In genomic region chr1:244970661-244971523, GRCh38 we compare ENCODE assay signal across 8 cellular contexts.
DNase-seq lines count a peak whose midpoint lies in the region; TF ChIP-seq lines count a peak whose summit lies in the region.

No MANE protein-coding gene starts in this region.

- peak overlapping the region; percentile 86 for H2AFZ ChIP-seq in neural progenitor cell (replicated peaks)

- H3K36me3 Mint-ChIP-seq in neural progenitor cell: peaks cover 6% of the 10 kb centered on the region

- peaks cover 22% of the 10 kb centered on the region for H3K4me1 ChIP-seq in neural progenitor cell
- peaks cover 9% of the 10 kb centered on the region for H3K4me1 ChIP-seq in stomach smooth muscle (ENCODE audit: control insufficient read depth, insufficient read depth, low read length)

- H3K9ac ChIP-seq in neural progenitor cell: peak overlapping the region; percentile 89
- peak overlapping the region; percentile 74 to 92 for H3K9ac ChIP-seq in stomach smooth muscle (ENCODE audit: low read length in 2 of 2)

- H3K9me3 ChIP-seq in MG63 (no peaks in the 10 kb centered on the region), neural progenitor cell (ENCODE audit: low read depth) (no peaks in the 10 kb centered on the region), stomach smooth muscle (ENCODE audit: control insufficient read depth in 2 of 2, low read length in 2 of 2) (no peaks in the 10 kb centered on the region)

- peak overlapping the region; percentile 99 for H3K27ac Mint-ChIP-seq in neural progenitor cell

- H3K27ac ChIP-seq in neural progenitor cell (peak overlapping the region; percentile 99), stomach smooth muscle (ENCODE audit: low read length) (peak overlapping the region; percentile 100)

- TF ChIP-seq CTCF in foreskin fibroblast (IDR thresholded peaks at IDR 0.05; ENCODE audit: low read depth, low read length) (peak; percentile 64), neural progenitor cell (IDR thresholded peaks at IDR 0.05) (peak; percentile 61)

- peaks cover 43% of the 10 kb centered on the region for H3F3A ChIP-seq in neural progenitor cell (ENCODE audit: low read depth)

- H3K4me3 Mint-ChIP-seq in neural progenitor cell: peak overlapping the region; percentile 93

- H3K4me3 ChIP-seq in MG63 (peak overlapping the region; percentile 76), foreskin fibroblast (ENCODE audit: low read depth in 1 of 2, low read length in 2 of 2) (peak overlapping the region; percentile 70 to 88), neural progenitor cell (peak overlapping the region; percentile 69), stomach smooth muscle (ENCODE audit: low read length in 2 of 2) (peak overlapping the region; percentile 55 to 82)

- no peaks in the 10 kb centered on the region for H3K9me3 Mint-ChIP-seq in neural progenitor cell

- peaks cover 3% of the 10 kb centered on the region; the same call in 1 of the 2 replicates for H3K36me3 ChIP-seq in MG63
- no peaks in the 10 kb centered on the region for H3K36me3 ChIP-seq in neural progenitor cell
- H3K36me3 ChIP-seq in stomach smooth muscle (ENCODE audit: control insufficient read depth in 2 of 2, insufficient read depth in 2 of 2, low read length in 2 of 2): no peaks in the 10 kb centered on the region

- peaks cover 50% of the 10 kb centered on the region for H3K79me2 ChIP-seq in neural progenitor cell (ENCODE audit: low read depth)

- peak; percentile 86 for DNase-seq in GF-D8 (lab: John Stamatoyannopoulos, UW)
- peak; percentile 91 for DNase-seq in HCEC 1CT
- peak; percentile 98 for DNase-seq in MG63
- peak; percentile 91 to 96 for DNase-seq in SHP77 (lab: John Stamatoyannopoulos, UW)
- DNase-seq in activated gamma-delta T cell (lab: John Stamatoyannopoulos, UW): peak; percentile 89
- DNase-seq in foreskin fibroblast: peak; percentile 96 to 98
- DNase-seq in neural progenitor cell (ENCODE audit: low spot score): peak; percentile 96

- H3K27me3 ChIP-seq in MG63: no peaks in the 10 kb centered on the region
- H3K27me3 ChIP-seq in neural progenitor cell: no peaks in the 10 kb centered on the region
- no peaks in the 10 kb centered on the region for H3K27me3 ChIP-seq in stomach smooth muscle (ENCODE audit: control insufficient read depth in 1 of 2, insufficient read depth in 2 of 2, low read length in 2 of 2)

- peaks cover 2% of the 10 kb centered on the region for H3K27me3 Mint-ChIP-seq in neural progenitor cell (ENCODE audit: insufficient read depth, low read depth)

- H3K4me2 ChIP-seq in neural progenitor cell: peak overlapping the region; percentile 94

- no peaks in the 10 kb centered on the region for H4K20me1 ChIP-seq in neural progenitor cell (ENCODE audit: low read depth)

- H3K4me1 Mint-ChIP-seq in neural progenitor cell: peaks cover 25% of the 10 kb centered on the region

Comparison
In these comparisons a context has a peak if more than half of its experiments do, and no peak if none do; other contexts are left out.
1. Peak in every context shown above with its lines: DNase-seq, H3K4me3 ChIP-seq and H3K27ac ChIP-seq.